In the genomic region with DNA sequence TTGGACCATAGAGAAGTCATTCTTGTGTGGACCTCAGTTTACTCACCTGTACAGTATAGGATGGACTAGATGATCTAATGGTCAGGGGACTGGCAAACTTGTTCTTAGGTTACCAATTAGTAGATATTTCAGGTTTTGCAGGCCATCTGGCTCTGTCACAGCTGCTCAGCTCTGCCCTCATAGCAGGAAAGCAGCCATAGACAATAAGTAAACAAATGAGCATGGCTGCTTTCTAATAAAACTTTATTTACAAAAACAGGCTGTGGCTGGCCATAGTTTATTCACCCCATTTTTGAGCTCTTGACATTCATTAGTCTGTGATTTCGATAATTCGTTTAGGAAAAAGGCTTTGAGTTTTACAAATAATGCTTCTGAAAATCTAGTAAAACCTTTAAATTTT, we compare ENCODE assay signal across 10 cellular contexts.
"Had no signal": no experiment of that assay in that cellular context is flagged by ENCODE, and none has a peak within 500 bp of the region (broad histone marks: within the 10 kb centered on the region; RNA-seq: fewer than 3 reads in every experiment).

No MANE protein-coding gene starts in this region.

- H3K4me3 ChIP-seq: heart left ventricle had no signal

- H3K9me3 ChIP-seq: heart left ventricle had no signal

- H3K27ac ChIP-seq: epithelial cell of prostate, heart left ventricle had no signal

- ATAC-seq: activated T-helper 17 cell treated with anti-CD3 and anti-CD28 coated beads, Interleukin-2, amount 50 U/mL, for 72 hours; effector memory CD8-positive, alpha-beta T cell; heart left ventricle; stimulated activated effector memory CD8-positive, alpha-beta T cell treated with anti-CD3 and anti-CD28 coated beads, Interleukin-12 subunit alpha, Interleukin-12 subunit beta, amount 100 ng/mL, for 72 hours had no signal

- H3K27me3 ChIP-seq: heart left ventricle had no signal

- DNase-seq: activated CD4-positive, alpha-beta T cell treated with anti-CD3 and anti-CD28 coated beads for 1 hour; activated CD4-positive, alpha-beta T cell treated with anti-CD3 and anti-CD28 coated beads, Interleukin-2, amount 50 U/mL, for 4 hours; activated naive CD4-positive, alpha-beta T cell treated with Interleukin-2 at 50 U/mL for 16 hours; dermis blood vessel endothelial cell; effector memory CD8-positive, alpha-beta T cell; heart left ventricle; immature natural killer cell had no signal

- H3K36me3 ChIP-seq: heart left ventricle had no signal
